Comparison of ENCODE assay signal across 25 cellular contexts in the genomic region with DNA sequence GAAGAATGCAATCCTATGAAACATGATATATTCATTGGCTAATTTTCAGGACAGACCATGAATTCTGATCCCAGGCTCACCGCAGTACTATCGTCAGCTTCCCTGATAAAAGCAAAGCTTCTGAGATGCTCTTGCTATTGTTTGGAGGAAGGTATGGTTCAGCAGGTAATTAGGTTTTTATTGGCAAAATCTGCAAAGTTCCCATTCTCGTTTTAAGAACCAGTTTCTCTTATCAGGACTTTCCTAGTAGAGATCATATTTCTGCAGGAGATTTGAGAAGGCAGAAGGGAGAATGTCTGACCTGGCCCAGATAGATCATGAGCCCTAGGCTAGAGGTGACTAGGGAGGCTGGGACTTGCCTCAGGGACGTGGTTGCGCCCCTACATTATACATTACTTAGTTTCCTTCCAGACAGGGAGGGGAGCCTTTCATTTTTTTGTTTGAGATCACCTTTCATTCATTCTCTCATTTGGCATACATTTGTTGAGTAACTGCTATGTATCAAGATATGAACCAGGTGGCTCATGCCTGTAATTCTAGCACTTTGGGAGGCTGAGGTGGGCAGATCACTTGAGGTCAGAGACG.
DNase-seq lines count a peak whose midpoint lies in the region; ATAC-seq, FAIRE-seq and TF ChIP-seq lines count a peak whose summit lies in the region.
"Had no signal": no experiment of that assay in that cellular context is flagged by ENCODE, and none has a peak within 500 bp of the region (broad histone marks: within the 10 kb centered on the region; RNA-seq: fewer than 3 reads in every experiment).

No MANE protein-coding gene starts in this region.

- H3K27me3 ChIP-seq in HepG2 (ENCODE audit: control insufficient read depth in 1 of 2, insufficient read depth in 2 of 2, low read length in 2 of 2) (no peaks in the 10 kb centered on the region), right lobe of liver (no peaks in the 10 kb centered on the region), astrocyte (ENCODE audit: insufficient read depth, low read length) (no peaks in the 10 kb centered on the region)
- H3K27me3 ChIP-seq: Peyer's patch had no signal

- no peak overlapping the region for H2AFZ ChIP-seq in HepG2 (ENCODE audit: low read length)
- H2AFZ ChIP-seq in astrocyte (ENCODE audit: low read depth, low read length), result no peak overlapping the region

- H3K27me3 Mint-ChIP-seq in astrocyte (ENCODE audit: low read depth, unreplicated experiment), result no peaks in the 10 kb centered on the region

- intact Hi-C loops in HepG2 (cut with micrococcal nuclease; ENCODE audit: unreplicated experiment) (no loop called here), right lobe of liver (cut with DNase I) (no loop called here)

- H3K4me1 ChIP-seq in HepG2 (ENCODE audit: insufficient read depth, low read length), result no peaks in the 10 kb centered on the region
- H3K4me1 ChIP-seq in right lobe of liver, result no peaks in the 10 kb centered on the region
- H3K4me1 ChIP-seq in astrocyte (ENCODE audit: insufficient read depth, low read length), result peaks cover 10% of the 10 kb centered on the region
- H3K4me1 ChIP-seq: Peyer's patch had no signal

- TF ChIP-seq POLR2A in HepG2 (IDR thresholded peaks at IDR 0.05; ENCODE audit: insufficient read depth in 1 of 2, low read depth in 2 of 2, low read length in 2 of 2) (no peak), right lobe of liver (IDR thresholded peaks at IDR 0.05) (no peak)

- TF ChIP-seq EP300 in HepG2 (IDR thresholded peaks at IDR 0.05; ENCODE audit: low read depth in 2 of 2, low read length in 2 of 2) (no peak), HepG2 (CRISPR knock-in tag; IDR thresholded peaks at IDR 0.05; ENCODE audit: borderline replicate concordance) (no peak)

- TF ChIP-seq CTCF in HepG2 (CRISPR knock-in tag; IDR thresholded peaks at IDR 0.05) (no peak), right lobe of liver (IDR thresholded peaks at IDR 0.05) (no peak), astrocyte (IDR thresholded peaks at IDR 0.05; ENCODE audit: insufficient read depth, low read depth, low read length) (no peak)

- no peak for TF ChIP-seq RAD21 in HepG2 (CRISPR knock-in tag; IDR thresholded peaks at IDR 0.05)

- POLR2A ChIA-PET in HepG2 (lab: Yijun Ruan, JAX), result no interaction called here

- H3K4me1 Mint-ChIP-seq in astrocyte (ENCODE audit: low read depth, unreplicated experiment), result peaks cover 17% of the 10 kb centered on the region
- H3K4me1 Mint-ChIP-seq: CD4-positive, CD25-positive, alpha-beta regulatory T cell had no signal

- no peaks in the 10 kb centered on the region for H3K36me3 Mint-ChIP-seq in astrocyte (ENCODE audit: low read depth, unreplicated experiment)
- H3K36me3 Mint-ChIP-seq: CD4-positive, CD25-positive, alpha-beta regulatory T cell had no signal

- DNase-seq in HepG2 (ENCODE audit: low spot score) (no peak), right lobe of liver (no peak), astrocyte (ENCODE audit: low read depth) (no peak), kidney tubule cell (ENCODE audit: low spot score) (peak; percentile 19), NCI-H510A treated with DMSO at 0.1 percent for 48 hours (lab: John Stamatoyannopoulos, UW) (no peak), AG08395 (ENCODE audit: low spot score) (no peak), NCI-H1417 (lab: John Stamatoyannopoulos, UW) (no peak)
- DNase-seq: 8988T; ACHN; CD4-positive, CD25-positive, alpha-beta regulatory T cell; DMS53; Karpas-422; MV-4-11; NCI-H1105; NCI-H146; NCI-H2029; NCI-H446 treated with DMSO at 0.1 percent for 48 hours; NCI-H526 treated with DMSO at 0.1 percent for 48 hours; Peyer's patch; SIG-M5 had no signal

- H3K4me3 ChIP-seq in HepG2 (replicated peaks in 1 of 3; ENCODE audit: insufficient read depth in 1 of 3, low read depth in 2 of 3, low read length in 3 of 3), result no peak overlapping the region
- H3K4me3 ChIP-seq in right lobe of liver, result no peak overlapping the region
- no peak overlapping the region for H3K4me3 ChIP-seq in astrocyte (ENCODE audit: insufficient read depth, low read depth, low read length)
- H3K4me3 ChIP-seq: GM12878, Peyer's patch, SK-N-MC had no signal

- H3K9me3 ChIP-seq in HepG2 (ENCODE audit: low read length) (no peaks in the 10 kb centered on the region), right lobe of liver (no peaks in the 10 kb centered on the region), astrocyte (ENCODE audit: insufficient read depth, low read depth, low read length) (no peaks in the 10 kb centered on the region)
- H3K9me3 ChIP-seq: Peyer's patch had no signal

- H3K9ac ChIP-seq in HepG2 (ENCODE audit: insufficient read depth, low read depth, low read length) (no peak overlapping the region), astrocyte (ENCODE audit: low read length) (no peak overlapping the region)

- in situ Hi-C loops in HepG2 (cut with HindIII; ENCODE audit: extremely low pct_ligation_motif_present, low pct_unique_long_range_greater_than_20kb), result no loop called here

- no peak overlapping the region for H3K27ac Mint-ChIP-seq in astrocyte (ENCODE audit: unreplicated experiment)
- H3K27ac Mint-ChIP-seq: CD4-positive, CD25-positive, alpha-beta regulatory T cell had no signal

- FAIRE-seq in HepG2 (lab: Jason Lieb, UNC), result no peak
- peak; percentile 39 for FAIRE-seq in astrocyte (lab: Jason Lieb, UNC)
- FAIRE-seq: D721Med, G401.6, GM12878 had no signal

- no peaks in the 10 kb centered on the region for H3K36me3 ChIP-seq in HepG2 (replicated peaks in 1 of 2; ENCODE audit: control insufficient read depth in 1 of 2, insufficient read depth in 2 of 2, low read length in 2 of 2)
- H3K36me3 ChIP-seq in right lobe of liver, result no peaks in the 10 kb centered on the region
- no peaks in the 10 kb centered on the region for H3K36me3 ChIP-seq in astrocyte (ENCODE audit: insufficient read depth, low read length)
- H3K36me3 ChIP-seq: Peyer's patch had no signal

- peak; percentile 26 for ATAC-seq in HepG2
- ATAC-seq in right lobe of liver, result no peak
- ATAC-seq: GM12878 had no signal

- H4K20me1 ChIP-seq in HepG2 (ENCODE audit: insufficient read depth, low read length), result no peaks in the 10 kb centered on the region
- H4K20me1 ChIP-seq in astrocyte (ENCODE audit: insufficient read depth, low read length), result peaks cover 2% of the 10 kb centered on the region

- H3K4me3 Mint-ChIP-seq in astrocyte (ENCODE audit: unreplicated experiment), result no peak overlapping the region
- H3K4me3 Mint-ChIP-seq: CD4-positive, CD25-positive, alpha-beta regulatory T cell had no signal

- H3K79me2 ChIP-seq in HepG2 (ENCODE audit: insufficient read depth, low read length), result no peaks in the 10 kb centered on the region
- H3K79me2 ChIP-seq in astrocyte (ENCODE audit: insufficient read depth, low read length), result no peaks in the 10 kb centered on the region

- no peak overlapping the region for H3K27ac ChIP-seq in HepG2 (ENCODE audit: extremely low read length, insufficient read depth, low read length)
- no peak overlapping the region for H3K27ac ChIP-seq in right lobe of liver
- H3K27ac ChIP-seq in astrocyte (ENCODE audit: low read depth, low read length), result no peak overlapping the region
- H3K27ac ChIP-seq: HL-60, Peyer's patch, SK-N-MC had no signal

- H3K4me2 ChIP-seq in HepG2 (ENCODE audit: low read depth, low read length) (no peak overlapping the region), astrocyte (ENCODE audit: low read length) (no peak overlapping the region)

- no TSS peak for BruUV-seq in HepG2 (replicated peaks; lab: Mats Ljungman, UMichigan)

- CTCF ChIA-PET in HepG2 (lab: Yijun Ruan, JAX; ENCODE audit: low intra/inter-chr PET ratio, low total read pairs), result no interaction called here

- 95% methylated on average over 6 of the region's 6 CpGs for WGBS in HepG2 (ENCODE audit: low lambda C conversion rate)
- WGBS in right lobe of liver (ENCODE audit: insufficient coverage, low coverage, low lambda C conversion rate, missing lambda C conversion rate), result 81% methylated on average over 6 of the region's 6 CpGs

- H3K9me3 Mint-ChIP-seq in astrocyte (ENCODE audit: unreplicated experiment), result no peaks in the 10 kb centered on the region

TF ChIP-seq in HepG2, 621 proteins besides CTCF, POLR2A, EP300 and RAD21 (continues in another document):
- TF ChIP-seq MNT (IDR thresholded peaks at IDR 0.05) (no peak), ZNF460 (CRISPR knock-in tag; IDR thresholded peaks at IDR 0.05; ENCODE audit: borderline replicate concordance) (no peak), ZNF879 (CRISPR knock-in tag; IDR thresholded peaks at IDR 0.05) (no peak), DPF2 (CRISPR knock-in tag; IDR thresholded peaks at IDR 0.05; ENCODE audit: borderline replicate concordance, low read depth) (no peak), GABPB1 (CRISPR knock-in tag; IDR thresholded peaks at IDR 0.05) (no peak), HHEX (CRISPR knock-in tag; IDR thresholded peaks at IDR 0.05) (no peak), ZNF510 (CRISPR knock-in tag; IDR thresholded peaks at IDR 0.05; ENCODE audit: low read depth) (no peak)
- TF ChIP-seq, protein P1, sequence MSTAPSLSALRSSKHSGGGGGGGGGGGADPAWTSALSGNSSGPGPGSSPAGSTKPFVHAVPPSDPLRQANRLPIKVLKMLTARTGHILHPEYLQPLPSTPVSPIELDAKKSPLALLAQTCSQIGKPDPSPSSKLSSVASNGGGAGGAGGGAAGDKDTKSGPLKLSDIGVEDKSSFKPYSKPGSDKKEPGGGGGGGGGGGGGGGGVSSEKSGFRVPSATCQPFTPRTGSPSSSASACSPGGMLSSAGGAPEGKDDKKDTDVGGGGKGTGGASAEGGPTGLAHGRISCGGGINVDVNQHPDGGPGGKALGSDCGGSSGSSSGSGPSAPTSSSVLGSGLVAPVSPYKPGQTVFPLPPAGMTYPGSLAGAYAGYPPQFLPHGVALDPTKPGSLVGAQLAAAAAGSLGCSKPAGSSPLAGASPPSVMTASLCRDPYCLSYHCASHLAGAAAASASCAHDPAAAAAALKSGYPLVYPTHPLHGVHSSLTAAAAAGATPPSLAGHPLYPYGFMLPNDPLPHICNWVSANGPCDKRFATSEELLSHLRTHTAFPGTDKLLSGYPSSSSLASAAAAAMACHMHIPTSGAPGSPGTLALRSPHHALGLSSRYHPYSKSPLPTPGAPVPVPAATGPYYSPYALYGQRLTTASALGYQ (CRISPR knock-in tag; IDR thresholded peaks at IDR 0.05), result no peak
